In genomic region chr6:69813508-69813907, GRCh38 we compare ENCODE assay signal across 8 cellular contexts. TPM values are rescaled to one million over a fixed set of nuclear protein-coding genes. Genes with fewer than 3 reads are reported as not detected.
DNase-seq lines count a peak whose midpoint lies in the region; ATAC-seq and TF ChIP-seq lines count a peak whose summit lies in the region.
"Had no signal": no experiment of that assay in that cellular context is flagged by ENCODE, and none has a peak within 500 bp of the region (broad histone marks: within the 10 kb centered on the region; RNA-seq: fewer than 3 reads in every experiment).

No MANE protein-coding gene starts in this region.

- H3K27me3 Mint-ChIP-seq in T-helper 1 cell treated with Interleukin-12 subunit alpha and Interleukin-12 subunit beta and Interleukin-4 antibody, amounts not matched to agents 30 μg/mL and 1 μg/mL, for 36 hours (ENCODE audit: low read depth) = peaks cover 1% of the 10 kb centered on the region
- H3K27me3 Mint-ChIP-seq in neural progenitor cell (ENCODE audit: insufficient read depth, low read depth) = no peaks in the 10 kb centered on the region

- H3K9me3 ChIP-seq in neural progenitor cell (ENCODE audit: low read depth) (no peaks in the 10 kb centered on the region), gastroesophageal sphincter (no peaks in the 10 kb centered on the region)

- TF ChIP-seq CTCF in neural progenitor cell (IDR thresholded peaks at IDR 0.05) = no peak
- no peak for TF ChIP-seq CTCF in gastroesophageal sphincter (IDR thresholded peaks at IDR 0.05)
- no peak for TF ChIP-seq CTCF in lower leg skin (IDR thresholded peaks at IDR 0.05)

- TF ChIP-seq EP300 in gastroesophageal sphincter (IDR thresholded peaks at IDR 0.05) = no peak

- H4K20me1 ChIP-seq in neural progenitor cell (ENCODE audit: low read depth) = no peaks in the 10 kb centered on the region

- 71 to 83% methylated on average over 1 of the region's 1 CpG for WGBS in gastroesophageal sphincter (ENCODE audit: low coverage in 1 of 2), 2 donors
- WGBS in lower leg skin, 2 donors = 38% methylated on average over 1 of the region's 1 CpG

- intact Hi-C loops in lower leg skin (cut with DNase I; ENCODE audit: low total_unique reads) = no loop called here

- DNase-seq in neural progenitor cell (ENCODE audit: low spot score) (no peak), lower leg skin (ENCODE audit: low spot score in 2 of 2) (no peak)

- peak; percentile 37 for ATAC-seq in GM19043 (IDR thresholded peaks at IDR 0.05; ENCODE audit: low read depth, unreplicated experiment)
- ATAC-seq in HG02973 (IDR thresholded peaks at IDR 0.05; ENCODE audit: unreplicated experiment) = peak; percentile 35
- no peak for ATAC-seq in gastroesophageal sphincter
- no peak for ATAC-seq in HG03159 (IDR thresholded peaks at IDR 0.05; ENCODE audit: unreplicated experiment)

- no peak overlapping the region for H3K9ac ChIP-seq in neural progenitor cell

- peaks cover 49% of the 10 kb centered on the region for H3K4me1 Mint-ChIP-seq in T-helper 1 cell treated with Interleukin-12 subunit alpha and Interleukin-12 subunit beta and Interleukin-4 antibody, amounts not matched to agents 30 μg/mL and 1 μg/mL, for 36 hours (ENCODE audit: low read depth)
- peaks cover 5% of the 10 kb centered on the region for H3K4me1 Mint-ChIP-seq in neural progenitor cell

- no peaks in the 10 kb centered on the region for H3K27me3 ChIP-seq in neural progenitor cell
- H3K27me3 ChIP-seq in gastroesophageal sphincter = no peaks in the 10 kb centered on the region

- H3K4me3 ChIP-seq in neural progenitor cell (no peak overlapping the region), gastroesophageal sphincter (no peak overlapping the region), lower leg skin (ENCODE audit: low read depth, poor library complexity, severe bottlenecking) (no peak overlapping the region)

- TF ChIP-seq POLR2A in gastroesophageal sphincter (IDR thresholded peaks at IDR 0.05) = no peak
- TF ChIP-seq POLR2A in lower leg skin (IDR thresholded peaks at IDR 0.05) = no peak

- H3K36me3 ChIP-seq in neural progenitor cell (no peaks in the 10 kb centered on the region), gastroesophageal sphincter (no peaks in the 10 kb centered on the region)

- H3K4me2 ChIP-seq in neural progenitor cell = peak overlapping the region; percentile 29

- peaks cover 8% of the 10 kb centered on the region for H3F3A ChIP-seq in neural progenitor cell (ENCODE audit: low read depth)

- H3K4me3 Mint-ChIP-seq in T-helper 1 cell treated with Interleukin-12 subunit alpha and Interleukin-12 subunit beta and Interleukin-4 antibody, amounts not matched to agents 30 μg/mL and 1 μg/mL, for 36 hours = peak overlapping the region; percentile 39
- H3K4me3 Mint-ChIP-seq in neural progenitor cell = no peak overlapping the region

- no peaks in the 10 kb centered on the region for H3K79me2 ChIP-seq in neural progenitor cell (ENCODE audit: low read depth)

- H3K27ac ChIP-seq in neural progenitor cell (peak overlapping the region; percentile 67), gastroesophageal sphincter (no peak overlapping the region)
- H3K27ac ChIP-seq: VCaP had no signal

- peak overlapping the region; percentile 74 for H3K27ac Mint-ChIP-seq in T-helper 1 cell treated with Interleukin-12 subunit alpha and Interleukin-12 subunit beta and Interleukin-4 antibody, amounts not matched to agents 30 μg/mL and 1 μg/mL, for 36 hours
- no peak overlapping the region for H3K27ac Mint-ChIP-seq in neural progenitor cell

- H3K4me1 ChIP-seq in neural progenitor cell (peaks cover 23% of the 10 kb centered on the region), gastroesophageal sphincter (no peaks in the 10 kb centered on the region)

- peak overlapping the region; percentile 15 for H2AFZ ChIP-seq in neural progenitor cell (replicated peaks)

- H3K9me3 Mint-ChIP-seq in T-helper 1 cell treated with Interleukin-12 subunit alpha and Interleukin-12 subunit beta and Interleukin-4 antibody, amounts not matched to agents 30 μg/mL and 1 μg/mL, for 36 hours = no peaks in the 10 kb centered on the region
- peaks cover under 1% of the 10 kb centered on the region for H3K9me3 Mint-ChIP-seq in neural progenitor cell

- H3K36me3 Mint-ChIP-seq in T-helper 1 cell treated with Interleukin-12 subunit alpha and Interleukin-12 subunit beta and Interleukin-4 antibody, amounts not matched to agents 30 μg/mL and 1 μg/mL, for 36 hours (ENCODE audit: low read depth) = peaks cover 16% of the 10 kb centered on the region
- no peaks in the 10 kb centered on the region for H3K36me3 Mint-ChIP-seq in neural progenitor cell

RNA-seq across cellular contexts. Expression of gene LMBRD1, which starts 16.7 kb away (rescaled TPM):
- total RNA-seq in neural progenitor cell (ENCODE audit: low replicate concordance) = 24.8 and 41.1 TPM in 2 replicates
- total RNA-seq in gastroesophageal sphincter = 10 to 100 TPM; 45.4 to 78.0 (median 60.7) TPM
- total RNA-seq in lower leg skin = 10 to 100 TPM; 61.1 to 67.4 (median 65.0) TPM

RNA-seq across cellular contexts. Expression of gene COL19A1, which starts 52.8 kb away (rescaled TPM):
- total RNA-seq in neural progenitor cell (ENCODE audit: low replicate concordance) (0.03 TPM in 1 of 2 replicates, not detected in the other), gastroesophageal sphincter (10 to 100 TPM in 1 of 4 donors, 1 to 10 TPM in 3; 3.7 to 15.6 (median 6.5) TPM), lower leg skin (under 1 TPM in 2 of 4 donors, not detected in 2; 0.12 to 0.19 TPM)

Comparison
In these comparisons a context has a peak if more than half of its experiments do, and no peak if none do; other contexts are left out.
1. ATAC-seq: peak in GM19043 (single experiment) and HG02973 (single experiment); none in gastroesophageal sphincter (single experiment) and HG03159 (single experiment).